In genomic region chr1:183533617-183534174, GRCh38 we compare ENCODE assay signal across 26 cellular contexts. TPM values are rescaled to one million over a fixed set of nuclear protein-coding genes. Genes with fewer than 3 reads are reported as not detected.
"Had no signal": no experiment of that assay in that cellular context is flagged by ENCODE, and none has a peak within 500 bp of the region (broad histone marks: within the 10 kb centered on the region; RNA-seq: fewer than 3 reads in every experiment).

No MANE protein-coding gene starts in this region.

- H3K9me3 ChIP-seq: esophagus squamous epithelium, gastrocnemius medialis, ovary, psoas muscle, testis, transverse colon, uterus had no signal

- H3K4me3 Mint-ChIP-seq: activated B cell treated with CpG ODN at 0.5 μM for 24 hours; activated naive CD4-positive, alpha-beta T cell treated with anti-CD3 and anti-CD28 coated beads for 36 hours; activated T-helper 1 cell treated with anti-CD3 and anti-CD28 coated beads, Interleukin-12 subunit alpha, Interleukin-12 subunit beta, Interleukin-2, Interleukin-4 antibody, amounts not matched to agents 30 ng/mL and 10 ng/mL and 1 ng/mL, durations not matched to agents 14 hours and 24 hours and 36 hours; dendritic cell treated with granulocyte-macrophage colony-stimulating factor and Interleukin-4, amounts not matched to agents 40 ng/mL and 50 ng/mL, for 4 days; T-helper 2 cell treated with Interferon-gamma antibody and Interleukin-4, amounts not matched to agents 5 μg/mL and 100 μg/mL, for 36 hours had no signal

- H3K27me3 Mint-ChIP-seq: activated B cell treated with CpG ODN at 0.5 μM for 24 hours; dendritic cell treated with granulocyte-macrophage colony-stimulating factor and Interleukin-4, amounts not matched to agents 40 ng/mL and 50 ng/mL, for 4 days had no signal

- H3K27me3 ChIP-seq: esophagus squamous epithelium, gastrocnemius medialis, hepatocyte, ovary, testis, transverse colon, uterus had no signal

- DNase-seq: activated B cell treated with CpG ODN at 0.5 μM for 24 hours; activated CD4-positive, alpha-beta T cell treated with anti-CD3 and anti-CD28 coated beads, Interleukin-2, amount 50 U/mL, for 1 hour; activated effector memory CD4-positive, alpha-beta T cell treated with anti-CD3 and anti-CD28 coated beads, Interleukin-2, amount 50 U/mL, for 16 hours; activated naive CD4-positive, alpha-beta T cell treated with anti-CD3 and anti-CD28 coated beads for 36 hours; activated T-cell treated with anti-CD3 and anti-CD28 coated beads for 4 hours; amniotic stem cell; effector CD4-positive, alpha-beta T cell; esophagus squamous epithelium; gastrocnemius medialis; left cardiac atrium; left ventricle myocardium superior; ovary; psoas muscle; stimulated activated CD4-positive, alpha-beta T cell treated with anti-CD3 and anti-CD28 coated beads, Interleukin-1b, Interleukin-23, amount 100 ng/mL, for 48 hours; stimulated activated naive CD8-positive, alpha-beta T cell treated with anti-CD3 and anti-CD28 coated beads, Interleukin-15, Interleukin-2, amounts not matched to agents 100 U/mL and 50 U/mL, for 24 hours; T-helper 1 cell; testis; transverse colon; uterus had no signal

- H3K27ac Mint-ChIP-seq: activated B cell treated with CpG ODN at 0.5 μM for 24 hours; activated naive CD4-positive, alpha-beta T cell treated with anti-CD3 and anti-CD28 coated beads for 36 hours; activated T-helper 1 cell treated with anti-CD3 and anti-CD28 coated beads, Interleukin-12 subunit alpha, Interleukin-12 subunit beta, Interleukin-2, Interleukin-4 antibody, amounts not matched to agents 30 ng/mL and 10 ng/mL and 1 ng/mL, durations not matched to agents 14 hours and 24 hours and 36 hours; dendritic cell treated with granulocyte-macrophage colony-stimulating factor and Interleukin-4, amounts not matched to agents 40 ng/mL and 50 ng/mL, for 4 days; T-helper 2 cell treated with Interferon-gamma antibody and Interleukin-4, amounts not matched to agents 5 μg/mL and 100 μg/mL, for 36 hours had no signal

- H3K4me3 ChIP-seq: esophagus squamous epithelium, gastrocnemius medialis, hepatocyte, ovary, psoas muscle, smooth muscle cell, testis, transverse colon, uterus had no signal

- H3K9me3 Mint-ChIP-seq: activated B cell treated with CpG ODN at 0.5 μM for 24 hours; activated naive CD4-positive, alpha-beta T cell treated with anti-CD3 and anti-CD28 coated beads for 36 hours; activated T-helper 1 cell treated with anti-CD3 and anti-CD28 coated beads, Interleukin-12 subunit alpha, Interleukin-12 subunit beta, Interleukin-2, Interleukin-4 antibody, amounts not matched to agents 30 ng/mL and 10 ng/mL and 1 ng/mL, durations not matched to agents 14 hours and 24 hours and 36 hours; dendritic cell treated with granulocyte-macrophage colony-stimulating factor and Interleukin-4, amounts not matched to agents 40 ng/mL and 50 ng/mL, for 4 days; T-helper 2 cell treated with Interferon-gamma antibody and Interleukin-4, amounts not matched to agents 5 μg/mL and 100 μg/mL, for 36 hours had no signal

- ATAC-seq: gastrocnemius medialis; left cardiac atrium; left ventricle myocardium superior; stimulated activated naive CD8-positive, alpha-beta T cell treated with anti-CD3 and anti-CD28 coated beads, Interleukin-15, Interleukin-2, amounts not matched to agents 100 U/mL and 50 U/mL, for 24 hours had no signal

- H3K27ac ChIP-seq: esophagus squamous epithelium, gastrocnemius medialis, hepatocyte, ovary, psoas muscle, testis, transverse colon, uterus had no signal

- H3K79me2 ChIP-seq: hepatocyte had no signal

- H3K4me1 Mint-ChIP-seq: activated B cell treated with CpG ODN at 0.5 μM for 24 hours had no signal

- H3K4me2 ChIP-seq: hepatocyte, smooth muscle cell had no signal

- H3K4me1 ChIP-seq: esophagus squamous epithelium, gastrocnemius medialis, testis, transverse colon, uterus had no signal

- H2AFZ ChIP-seq: hepatocyte had no signal

- H3K36me3 ChIP-seq: ovary, uterus had no signal

RNA-seq across cellular contexts. Expression of gene NCF2, which starts 56.6 kb away (rescaled TPM):
- total RNA-seq: lung microvascular endothelial cell had no signal
- polyA plus RNA-seq: neural cell had no signal
